ENCODE assay signal across 8 cellular contexts in genomic region chr3:151085227-151085888, GRCh38. TPM values are rescaled to one million over a fixed set of nuclear protein-coding genes. Genes with fewer than 3 reads are reported as not detected.
DNase-seq lines count a peak whose midpoint lies in the region; ATAC-seq lines count a peak whose summit lies in the region.

MED12L (plus strand) TSS chr3:151085664; CDS start chr3:151086927, 1,263 bp downstream.

- intact Hi-C loops in dendritic cell treated with granulocyte-macrophage colony-stimulating factor and Interleukin-4, amounts not matched to agents 40 ng/mL and 50 ng/mL, for 4 days (cut with micrococcal nuclease) = no loop called here

- H3K4me1 Mint-ChIP-seq in dendritic cell treated with granulocyte-macrophage colony-stimulating factor and Interleukin-4, amounts not matched to agents 40 ng/mL and 50 ng/mL, for 4 days (ENCODE audit: low read depth) = peaks cover 19% of the 10 kb centered on the region

- H3K27me3 Mint-ChIP-seq in dendritic cell treated with granulocyte-macrophage colony-stimulating factor and Interleukin-4, amounts not matched to agents 40 ng/mL and 50 ng/mL, for 4 days = peaks cover 64% of the 10 kb centered on the region

- ATAC-seq in HG02938 (IDR thresholded peaks at IDR 0.05; ENCODE audit: unreplicated experiment) = peak; percentile 47
- peak; percentile 35 to 42 for ATAC-seq in activated CD4-positive, CD25-positive, alpha-beta regulatory T cell treated with anti-CD3 and anti-CD28 coated beads, Interleukin-2, amount 50 U/mL, for 24 hours
- ATAC-seq in left lobe of liver = peak; percentile 90

- no peaks in the 10 kb centered on the region for H3K9me3 Mint-ChIP-seq in dendritic cell treated with granulocyte-macrophage colony-stimulating factor and Interleukin-4, amounts not matched to agents 40 ng/mL and 50 ng/mL, for 4 days

- peak; percentile 51 for DNase-seq in SIG-M5 treated with dmso at 0.1 percent for 504 hours (lab: John Stamatoyannopoulos, UW; ENCODE audit: unreplicated experiment)
- no peak for DNase-seq in SIG-M5 (lab: John Stamatoyannopoulos, UW)
- peak; percentile 34 for DNase-seq in NCI-H1694 treated with DMSO at 0.1 percent for 48 hours (lab: John Stamatoyannopoulos, UW)
- peak; percentile 65 for DNase-seq in left lobe of liver (ENCODE audit: low spot score)
- DNase-seq in stimulated activated CD4-positive, alpha-beta T cell treated with anti-CD3 and anti-CD28 coated beads, Interleukin-1b, Interleukin-23, amount 100 ng/mL, for 4 hours (ENCODE audit: low read depth in 2 of 2) = peak; percentile 12 to 49

- H3K4me3 Mint-ChIP-seq in dendritic cell treated with granulocyte-macrophage colony-stimulating factor and Interleukin-4, amounts not matched to agents 40 ng/mL and 50 ng/mL, for 4 days = peak within 1 kb of the TSS; percentile 90

- H3K27ac Mint-ChIP-seq in dendritic cell treated with granulocyte-macrophage colony-stimulating factor and Interleukin-4, amounts not matched to agents 40 ng/mL and 50 ng/mL, for 4 days = peak within 1 kb of the TSS; percentile 24

- peaks cover 7% of the 10 kb centered on the region for H3K36me3 Mint-ChIP-seq in dendritic cell treated with granulocyte-macrophage colony-stimulating factor and Interleukin-4, amounts not matched to agents 40 ng/mL and 50 ng/mL, for 4 days (ENCODE audit: low read depth)

RNA-seq across cellular contexts. Expression of gene MED12L, which starts in this region (rescaled TPM):
- total RNA-seq in left lobe of liver = 0.15 TPM

Comparison
In these comparisons a context has a peak if more than half of its experiments do, and no peak if none do; other contexts are left out.
1. Peak in DNase-seq and ATAC-seq in left lobe of liver; RNA of the gene not detected or under 1 TPM.
2. ATAC-seq: peak in every context shown above with its lines; median percentile 90 in left lobe of liver; 47 in HG02938; 38 in activated CD4-positive, CD25-positive, alpha-beta regulatory T cell treated with anti-CD3 and anti-CD28 coated beads, Interleukin-2, amount 50 U/mL, for 24 hours.